In the genomic region with DNA sequence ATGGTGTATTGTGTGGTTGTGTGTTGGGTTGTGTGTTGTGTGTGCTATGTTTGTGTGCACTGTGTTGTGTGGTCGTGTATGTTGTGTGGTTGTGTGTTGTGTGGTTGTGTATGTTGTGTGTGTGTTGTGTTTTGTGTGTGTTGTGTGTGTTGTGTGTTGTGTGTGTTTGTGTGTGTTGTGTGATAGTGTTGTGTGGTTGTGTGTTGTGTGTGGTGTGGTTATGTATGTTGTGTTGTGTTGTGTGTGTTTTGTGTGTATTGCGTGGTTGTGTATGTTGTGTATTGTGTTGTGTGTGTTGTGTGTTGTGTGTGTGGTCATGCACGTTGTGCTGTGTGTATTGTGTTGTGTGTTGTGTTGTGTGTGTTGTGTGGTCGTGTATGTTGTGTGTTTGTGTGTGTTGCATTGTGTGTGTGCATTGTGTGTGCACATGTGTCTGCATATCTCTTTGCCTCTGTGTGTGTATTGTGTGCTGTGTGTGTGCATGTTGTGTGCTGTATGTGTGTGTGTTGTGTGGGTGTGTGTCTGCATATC, we compare ENCODE assay signal across 15 cellular contexts. TPM values are rescaled to one million over a fixed set of nuclear protein-coding genes. Genes with fewer than 3 reads are reported as not detected.
DNase-seq lines count a peak whose midpoint lies in the region; ATAC-seq and TF ChIP-seq lines count a peak whose summit lies in the region.
"Had no signal": no experiment of that assay in that cellular context is flagged by ENCODE, and none has a peak within 500 bp of the region (broad histone marks: within the 10 kb centered on the region; RNA-seq: fewer than 3 reads in every experiment).

No MANE protein-coding gene starts in this region.

- H3K23ac ChIP-seq in IMR-90 (ENCODE audit: low read depth, low read length): no peak overlapping the region
- H3K23ac ChIP-seq in neuronal stem cell (ENCODE audit: low read depth, low read length, poor library complexity): peak overlapping the region; percentile 69

- H3K36me3 Mint-ChIP-seq in activated CD8-positive, alpha-beta T cell treated with anti-CD3 and anti-CD28 coated beads, Interleukin-2, amount 10 ng/mL, durations not matched to agents 7 days and 5 days (ENCODE audit: low read depth): no peaks in the 10 kb centered on the region
- H3K36me3 Mint-ChIP-seq in activated CD8-positive, alpha-beta T cell treated with anti-CD3 and anti-CD28 coated beads for 36 hours (ENCODE audit: low read depth): no peaks in the 10 kb centered on the region
- H3K36me3 Mint-ChIP-seq in endothelial cell (ENCODE audit: low read depth, unreplicated experiment): peaks cover 16% of the 10 kb centered on the region
- H3K36me3 Mint-ChIP-seq: type B pancreatic cell had no signal

- H3K4me2 ChIP-seq in IMR-90 (ENCODE audit: low read depth, low read length): no peak overlapping the region
- H3K4me2 ChIP-seq in neuronal stem cell (ENCODE audit: insufficient read depth, low read length, poor library complexity, severe bottlenecking): no peak overlapping the region
- H3K4me2 ChIP-seq: A549 had no signal

- H4K91ac ChIP-seq in IMR-90 (ENCODE audit: insufficient read depth, low read depth, low read length) (no peak overlapping the region), neuronal stem cell (ENCODE audit: low read depth, low read length, poor library complexity) (no peak overlapping the region)

- H3K27ac Mint-ChIP-seq in activated CD8-positive, alpha-beta T cell treated with anti-CD3 and anti-CD28 coated beads, Interleukin-2, amount 10 ng/mL, durations not matched to agents 7 days and 5 days: peak overlapping the region; percentile 7
- no peak overlapping the region for H3K27ac Mint-ChIP-seq in activated CD8-positive, alpha-beta T cell treated with anti-CD3 and anti-CD28 coated beads for 36 hours
- H3K27ac Mint-ChIP-seq in endothelial cell (ENCODE audit: unreplicated experiment): peak overlapping the region; percentile 39
- H3K27ac Mint-ChIP-seq: type B pancreatic cell had no signal

- H3K27me3 ChIP-seq in IMR-90 (ENCODE audit: control insufficient read depth, insufficient read depth, low read length) (no peaks in the 10 kb centered on the region), neuronal stem cell (ENCODE audit: control insufficient read depth in 3 of 3, insufficient read depth in 3 of 3, low read depth in 1 of 3, low read length in 3 of 3) (peaks cover 0 to 5% (median 0%) of the 10 kb centered on the region in 3 experiments)

- H3K9ac ChIP-seq in IMR-90 (ENCODE audit: low read depth, low read length): no peak overlapping the region
- H3K9ac ChIP-seq in neuronal stem cell (ENCODE audit: low read depth, low read length, poor library complexity): peak overlapping the region; percentile 26

- TF ChIP-seq CTCF in activated CD8-positive, alpha-beta T cell treated with anti-CD3 and anti-CD28 coated beads for 36 hours (IDR thresholded peaks at IDR 0.05): no peak
- TF ChIP-seq CTCF in IMR-90 (conservative IDR thresholded peaks at IDR 0.05; ENCODE audit: low read depth, low read length) (no peak), endothelial cell (IDR thresholded peaks at IDR 0.05; ENCODE audit: unreplicated experiment) (no peak)

- H3K9me1 ChIP-seq in IMR-90 (ENCODE audit: insufficient read depth, low read length): no peaks in the 10 kb centered on the region

- H3K79me1 ChIP-seq in IMR-90 (ENCODE audit: low read depth in 1 of 2, low read length in 2 of 2) (no peaks in the 10 kb centered on the region), neuronal stem cell (ENCODE audit: low read depth, low read length) (peaks cover 3% of the 10 kb centered on the region)

- H4K20me1 ChIP-seq in IMR-90 (ENCODE audit: insufficient read depth, low read length): no peaks in the 10 kb centered on the region

- H4K5ac ChIP-seq in IMR-90 (ENCODE audit: low read depth, low read length): no peak overlapping the region

- peaks cover 7% of the 10 kb centered on the region for H3K27me3 Mint-ChIP-seq in activated CD8-positive, alpha-beta T cell treated with anti-CD3 and anti-CD28 coated beads, Interleukin-2, amount 10 ng/mL, durations not matched to agents 7 days and 5 days (ENCODE audit: low read depth)
- H3K27me3 Mint-ChIP-seq in activated CD8-positive, alpha-beta T cell treated with anti-CD3 and anti-CD28 coated beads for 36 hours: no peaks in the 10 kb centered on the region
- H3K27me3 Mint-ChIP-seq in endothelial cell (ENCODE audit: unreplicated experiment): peaks cover 14% of the 10 kb centered on the region

- H2AK5ac ChIP-seq in IMR-90 (ENCODE audit: low read depth, low read length): no peak overlapping the region
- no peak overlapping the region for H2AK5ac ChIP-seq in neuronal stem cell (ENCODE audit: low read depth, low read length)

- H3K36me3 ChIP-seq in IMR-90 (ENCODE audit: control insufficient read depth, insufficient read depth, low read length) (peaks cover 4% of the 10 kb centered on the region; the same call in 1 of the 2 replicates), neuronal stem cell (replicated peaks in 1 of 2; ENCODE audit: control insufficient read depth in 2 of 2, insufficient read depth in 2 of 2, low read length in 2 of 2) (no peaks in the 10 kb centered on the region)

- H3K18ac ChIP-seq in IMR-90 (ENCODE audit: low read depth, low read length) (no peak overlapping the region), neuronal stem cell (ENCODE audit: low read length) (no peak overlapping the region)

- dilution Hi-C loops in IMR-90 (cut with HindIII; ENCODE audit: low sequenced_read_pairs, unreplicated experiment): no loop called here

- H2BK120ac ChIP-seq in IMR-90 (ENCODE audit: low read depth, low read length) (no peak overlapping the region), neuronal stem cell (ENCODE audit: low read depth, low read length) (no peak overlapping the region)

- H2BK5ac ChIP-seq in IMR-90 (ENCODE audit: low read depth, low read length, poor library complexity, severe bottlenecking) (peak overlapping the region; percentile 90), neuronal stem cell (ENCODE audit: low read length) (no peak overlapping the region)

- H3K4me3 ChIP-seq in IMR-90 (ENCODE audit: insufficient read depth, low read depth, low read length) (no peak overlapping the region), neuronal stem cell (ENCODE audit: low read length in 2 of 2) (peak overlapping the region in 1 of 2 donors; percentile 57)
- H3K4me3 ChIP-seq: A549 had no signal

- H3K9me3 ChIP-seq in IMR-90 (ENCODE audit: control insufficient read depth, insufficient read depth, low read length) (no peaks in the 10 kb centered on the region; the same call in 1 of the 2 replicates), neuronal stem cell (replicated peaks in 1 of 2; ENCODE audit: control insufficient read depth in 2 of 2, insufficient read depth in 1 of 2, low read depth in 1 of 2, low read length in 2 of 2) (peaks cover 0 to 5% of the 10 kb centered on the region in 2 donors)
- H3K9me3 ChIP-seq: A549 had no signal

- CTCF ChIA-PET in activated CD8-positive, alpha-beta T cell treated with anti-CD3 and anti-CD28 coated beads, Interleukin-2, amount 10 ng/mL, durations not matched to agents 7 days and 5 days (lab: Charles Lee): no interaction called here
- CTCF ChIA-PET in activated CD8-positive, alpha-beta T cell treated with anti-CD3 and anti-CD28 coated beads for 36 hours (lab: Charles Lee): no interaction called here
- CTCF ChIA-PET in IMR-90 (lab: Yijun Ruan, JAX): no interaction called here

- H4K8ac ChIP-seq in IMR-90 (ENCODE audit: low read depth in 2 of 2, low read length in 2 of 2) (no peak overlapping the region), neuronal stem cell (ENCODE audit: low read depth, low read length) (no peak overlapping the region)

- H2BK15ac ChIP-seq in IMR-90 (ENCODE audit: low read depth, low read length) (no peak overlapping the region), neuronal stem cell (ENCODE audit: low read length) (no peak overlapping the region)

- BruUV-seq in IMR-90 (replicated peaks; lab: Mats Ljungman, UMichigan): no TSS peak

- ATAC-seq in activated CD8-positive, alpha-beta T cell treated with anti-CD3 and anti-CD28 coated beads, Interleukin-2, amount 10 ng/mL, durations not matched to agents 7 days and 5 days: no peak
- ATAC-seq in activated CD8-positive, alpha-beta T cell treated with anti-CD3 and anti-CD28 coated beads for 36 hours: no peak
- ATAC-seq in IMR-90 (ENCODE audit: low read depth): no peak
- no peak for ATAC-seq in HG03460 (IDR thresholded peaks at IDR 0.05; ENCODE audit: unreplicated experiment)
- ATAC-seq: A549 had no signal

- TF ChIP-seq RAD21 in IMR-90 (IDR thresholded peaks at IDR 0.05; ENCODE audit: low read length): no peak

- H2BK12ac ChIP-seq in neuronal stem cell (ENCODE audit: low read length): no peak overlapping the region

- H3K4me1 Mint-ChIP-seq in activated CD8-positive, alpha-beta T cell treated with anti-CD3 and anti-CD28 coated beads, Interleukin-2, amount 10 ng/mL, durations not matched to agents 7 days and 5 days (ENCODE audit: low read depth): peaks cover 34% of the 10 kb centered on the region
- peaks cover 12% of the 10 kb centered on the region for H3K4me1 Mint-ChIP-seq in activated CD8-positive, alpha-beta T cell treated with anti-CD3 and anti-CD28 coated beads for 36 hours (ENCODE audit: low read depth)
- H3K4me1 Mint-ChIP-seq in endothelial cell (ENCODE audit: unreplicated experiment): peaks cover 4% of the 10 kb centered on the region

- POLR2A ChIA-PET in activated CD8-positive, alpha-beta T cell treated with anti-CD3 and anti-CD28 coated beads, Interleukin-2, amount 10 ng/mL, durations not matched to agents 7 days and 5 days (lab: Charles Lee): no interaction called here
- POLR2A ChIA-PET in activated CD8-positive, alpha-beta T cell treated with anti-CD3 and anti-CD28 coated beads for 36 hours (lab: Charles Lee): no interaction called here
- POLR2A ChIA-PET in IMR-90 (lab: Charles Lee; ENCODE audit: unreplicated experiment): no interaction called here

- no peak for TF ChIP-seq POLR2A in IMR-90 (IDR thresholded peaks at IDR 0.05; ENCODE audit: low read depth, low read length)

- WGBS in IMR-90 (ENCODE audit: extremely low coverage in 2 of 2, insufficient read length in 1 of 2), 2 experiments: 69% methylated on average over 4 of the region's 4 CpGs; no CpG with 5 or more reads in 1 of the 2 experiments
- WGBS in neuronal stem cell (ENCODE audit: extremely low coverage in 2 of 2, insufficient read length in 2 of 2, insufficient replicate concordance in 1 of 2), 2 donors: 100% methylated on average over 1 to 4 of the region's 4 CpGs

- H3K4me3 Mint-ChIP-seq in activated CD8-positive, alpha-beta T cell treated with anti-CD3 and anti-CD28 coated beads, Interleukin-2, amount 10 ng/mL, durations not matched to agents 7 days and 5 days: no peak overlapping the region
- no peak overlapping the region for H3K4me3 Mint-ChIP-seq in activated CD8-positive, alpha-beta T cell treated with anti-CD3 and anti-CD28 coated beads for 36 hours
- peak overlapping the region; percentile 32 for H3K4me3 Mint-ChIP-seq in endothelial cell (ENCODE audit: unreplicated experiment)
- H3K4me3 Mint-ChIP-seq: type B pancreatic cell had no signal

- intact Hi-C loops in activated CD8-positive, alpha-beta T cell treated with anti-CD3 and anti-CD28 coated beads for 36 hours (cut with micrococcal nuclease): no loop called here
- intact Hi-C loops in IMR-90 (cut with micrococcal nuclease): no loop called here

- H3K4me1 ChIP-seq in IMR-90 (ENCODE audit: control insufficient read depth, insufficient read depth, low read length) (no peaks in the 10 kb centered on the region; the same call in 1 of the 2 replicates), neuronal stem cell (ENCODE audit: control insufficient read depth in 2 of 2, insufficient read depth in 1 of 2, low read depth in 1 of 2, low read length in 2 of 2) (no peaks in the 10 kb centered on the region)

- H2AK9ac ChIP-seq in IMR-90 (replicated peaks; ENCODE audit: low read depth, low read length, poor library complexity): no peak overlapping the region

- no peak overlapping the region for H3K14ac ChIP-seq in IMR-90 (replicated peaks; ENCODE audit: low read depth, low read length)
- no peak overlapping the region for H3K14ac ChIP-seq in neuronal stem cell (ENCODE audit: low read length)

- H2AFZ ChIP-seq in IMR-90 (replicated peaks; ENCODE audit: low read length, poor library complexity): no peak overlapping the region
- H2AFZ ChIP-seq in neuronal stem cell (ENCODE audit: low read length): no peak overlapping the region

- H3K56ac ChIP-seq in IMR-90 (ENCODE audit: extremely low read depth, insufficient read depth, low read length): no peak overlapping the region

- no peaks in the 10 kb centered on the region for H3K9me3 Mint-ChIP-seq in activated CD8-positive, alpha-beta T cell treated with anti-CD3 and anti-CD28 coated beads, Interleukin-2, amount 10 ng/mL, durations not matched to agents 7 days and 5 days (ENCODE audit: insufficient read depth)
- no peaks in the 10 kb centered on the region for H3K9me3 Mint-ChIP-seq in activated CD8-positive, alpha-beta T cell treated with anti-CD3 and anti-CD28 coated beads for 36 hours
- peaks cover 21% of the 10 kb centered on the region for H3K9me3 Mint-ChIP-seq in endothelial cell (ENCODE audit: unreplicated experiment)

- H3K27ac ChIP-seq in IMR-90 (ENCODE audit: insufficient read depth, low read length) (no peak overlapping the region), neuronal stem cell (replicated peaks; ENCODE audit: low read length) (no peak overlapping the region)
- H3K27ac ChIP-seq: A549 had no signal

- in situ Hi-C loops in IMR-90 (cut with MboI; ENCODE audit: low sequenced_read_pairs): no loop called here

- no peak overlapping the region for H2BK20ac ChIP-seq in IMR-90 (ENCODE audit: low read depth, low read length)

- H3K4ac ChIP-seq in IMR-90 (ENCODE audit: low read depth, low read length): no peak overlapping the region
- no peak overlapping the region for H3K4ac ChIP-seq in neuronal stem cell (ENCODE audit: low read length)

- no peak for DNase-seq in activated CD8-positive, alpha-beta T cell treated with anti-CD3 and anti-CD28 coated beads, Interleukin-2, amount 10 ng/mL, durations not matched to agents 7 days and 5 days
- DNase-seq in activated CD8-positive, alpha-beta T cell treated with anti-CD3 and anti-CD28 coated beads for 36 hours: no peak
- no peak for DNase-seq in IMR-90
- no peak for DNase-seq in endothelial cell (ENCODE audit: low spot score)
- no peak for DNase-seq in neuronal stem cell (ENCODE audit: low spot score)
- no peak for DNase-seq in AG20443 (ENCODE audit: low spot score)
- no peak for DNase-seq in NOMO-1 treated with dmso at 0.1 percent for 144 hours (lab: John Stamatoyannopoulos, UW; ENCODE audit: unreplicated experiment)
- DNase-seq: NCI-H1694; NCI-H226; stimulated activated CD4-positive, alpha-beta T cell treated with anti-CD3 and anti-CD28 coated beads, Interleukin-4, amount 100 ng/mL, for 1 hour had no signal

RNA-seq across cellular contexts. Expression of a gene that starts 2.9 kb away (rescaled TPM):
- 1 to 10 TPM in 1 of 2 experiments, under 1 TPM in 1; 0.52 to 1.2 TPM for total RNA-seq in activated CD8-positive, alpha-beta T cell treated with anti-CD3 and anti-CD28 coated beads, Interleukin-2, amount 10 ng/mL, durations not matched to agents 7 days and 5 days
- 1 to 10 TPM in 1 of 2 experiments, under 1 TPM in 1; 0.34 to 1.1 TPM for total RNA-seq in activated CD8-positive, alpha-beta T cell treated with anti-CD3 and anti-CD28 coated beads for 36 hours
- total RNA-seq in IMR-90 (2012; rRNA removed) (0.28 TPM in 1 of 2 replicates, not detected in the other), endothelial cell (ENCODE audit: unreplicated experiment) (not detected)
- polyA plus RNA-seq in IMR-90 (2012; rRNA removed): 0.36 and 0.53 TPM in 2 replicates
- 0.08 and 0.47 TPM in 2 replicates for polyA plus RNA-seq in IMR-90 (2012; cell fraction: cytosol; rRNA removed)
- polyA plus RNA-seq in IMR-90 (2012; cell fraction: nucleus; rRNA removed; ENCODE audit: low replicate concordance): 0.40 and 0.99 TPM in 2 replicates
- 0.21 TPM for polyA plus RNA-seq in neuronal stem cell (2013, experiment 1 of 2)
- 0.64 TPM for polyA plus RNA-seq in neuronal stem cell (2013, experiment 2 of 2)

RNA-seq across cellular contexts. Expression of a gene that starts 19.9 kb away (rescaled TPM):
- total RNA-seq in activated CD8-positive, alpha-beta T cell treated with anti-CD3 and anti-CD28 coated beads, Interleukin-2, amount 10 ng/mL, durations not matched to agents 7 days and 5 days: 10 to 100 TPM; 76.7 to 85.6 TPM
- total RNA-seq in activated CD8-positive, alpha-beta T cell treated with anti-CD3 and anti-CD28 coated beads for 36 hours: 10 to 100 TPM; 58.2 to 64.8 TPM
- total RNA-seq in IMR-90 (2012; rRNA removed) (17.5 and 28.0 TPM in 2 replicates), endothelial cell (ENCODE audit: unreplicated experiment) (69.1 TPM)
- polyA plus RNA-seq in IMR-90 (2012; rRNA removed): 38.9 and 44.2 TPM in 2 replicates
- polyA plus RNA-seq in IMR-90 (2012; cell fraction: cytosol; rRNA removed): 31.9 and 52.0 TPM in 2 replicates
- 107 and 192 TPM in 2 replicates for polyA plus RNA-seq in IMR-90 (2012; cell fraction: nucleus; rRNA removed; ENCODE audit: low replicate concordance)
- polyA plus RNA-seq in neuronal stem cell (2013, experiment 1 of 2): 54.3 TPM
- polyA plus RNA-seq in neuronal stem cell (2013, experiment 2 of 2): 53.1 TPM

RNA-seq across cellular contexts. Expression of a gene that starts 22.0 kb away (rescaled TPM):
- 10 to 100 TPM; 13.9 to 15.2 TPM for total RNA-seq in activated CD8-positive, alpha-beta T cell treated with anti-CD3 and anti-CD28 coated beads, Interleukin-2, amount 10 ng/mL, durations not matched to agents 7 days and 5 days
- total RNA-seq in activated CD8-positive, alpha-beta T cell treated with anti-CD3 and anti-CD28 coated beads for 36 hours: 10 to 100 TPM; 33.8 to 34.3 TPM
- total RNA-seq in IMR-90 (2012; rRNA removed) (32.8 and 39.1 TPM in 2 replicates), endothelial cell (ENCODE audit: unreplicated experiment) (42.8 TPM)
- 47.0 and 50.7 TPM in 2 replicates for polyA plus RNA-seq in IMR-90 (2012; rRNA removed)
- polyA plus RNA-seq in IMR-90 (2012; cell fraction: cytosol; rRNA removed): 36.1 and 37.6 TPM in 2 replicates
- polyA plus RNA-seq in IMR-90 (2012; cell fraction: nucleus; rRNA removed; ENCODE audit: low replicate concordance): 167 and 251 TPM in 2 replicates
- polyA plus RNA-seq in neuronal stem cell (2013, experiment 1 of 2): 49.7 TPM
- 50.0 TPM for polyA plus RNA-seq in neuronal stem cell (2013, experiment 2 of 2)

RNA-seq across cellular contexts. Expression of a gene that starts 47.5 kb away (rescaled TPM):
- 10 to 100 TPM; 47.1 to 47.6 TPM for total RNA-seq in activated CD8-positive, alpha-beta T cell treated with anti-CD3 and anti-CD28 coated beads, Interleukin-2, amount 10 ng/mL, durations not matched to agents 7 days and 5 days
- total RNA-seq in activated CD8-positive, alpha-beta T cell treated with anti-CD3 and anti-CD28 coated beads for 36 hours: 10 to 100 TPM; 41.7 to 43.8 TPM
- total RNA-seq in IMR-90 (2012; rRNA removed): not detected in 2 replicates
- polyA plus RNA-seq in IMR-90 (2012; rRNA removed): not detected in 2 replicates
- not detected in 2 replicates for polyA plus RNA-seq in IMR-90 (2012; cell fraction: cytosol; rRNA removed)
- polyA plus RNA-seq in IMR-90 (2012; cell fraction: nucleus; rRNA removed; ENCODE audit: low replicate concordance): not detected in 2 replicates
- not detected for total RNA-seq in endothelial cell (ENCODE audit: unreplicated experiment)
- not detected for polyA plus RNA-seq in neuronal stem cell (2013, experiment 1 of 2)
- under 0.01 TPM for polyA plus RNA-seq in neuronal stem cell (2013, experiment 2 of 2)
- total RNA-seq: osteocyte had no signal
- polyA plus RNA-seq: keratinocyte had no signal

RNA-seq across cellular contexts. Expression of a gene that starts 49.7 kb away (rescaled TPM):
- 10 to 100 TPM; 28.2 to 28.5 TPM for total RNA-seq in activated CD8-positive, alpha-beta T cell treated with anti-CD3 and anti-CD28 coated beads, Interleukin-2, amount 10 ng/mL, durations not matched to agents 7 days and 5 days
- 10 to 100 TPM; 20.6 to 20.9 TPM for total RNA-seq in activated CD8-positive, alpha-beta T cell treated with anti-CD3 and anti-CD28 coated beads for 36 hours
- total RNA-seq in IMR-90 (2012; rRNA removed) (under 0.01 TPM in 1 of 2 replicates, not detected in the other), endothelial cell (ENCODE audit: unreplicated experiment) (1.5 TPM)
- 0.09 TPM in 2 replicates for polyA plus RNA-seq in IMR-90 (2012; rRNA removed)
- polyA plus RNA-seq in IMR-90 (2012; cell fraction: cytosol; rRNA removed): 0.03 TPM in 1 of 2 replicates, not detected in the other
- polyA plus RNA-seq in IMR-90 (2012; cell fraction: nucleus; rRNA removed; ENCODE audit: low replicate concordance): 0.15 and 0.17 TPM in 2 replicates
- polyA plus RNA-seq in neuronal stem cell (2013, experiment 1 of 2): 0.18 TPM
- 0.14 TPM for polyA plus RNA-seq in neuronal stem cell (2013, experiment 2 of 2)
- total RNA-seq: osteocyte had no signal
